26 cellular contexts compared by ENCODE assay signal in genomic region chr2:241393524-241394196, GRCh38. TPM values are rescaled to one million over a fixed set of nuclear protein-coding genes. Genes with fewer than 3 reads are reported as not detected.
DNase-seq lines count a peak whose midpoint lies in the region; ATAC-seq and TF ChIP-seq lines count a peak whose summit lies in the region.
"Had no signal": no experiment of that assay in that cellular context is flagged by ENCODE, and none has a peak within 500 bp of the region (broad histone marks: within the 10 kb centered on the region; RNA-seq: fewer than 3 reads in every experiment).

No MANE protein-coding gene starts in this region.

- H3K79me2 ChIP-seq in OCI-LY3 (ENCODE audit: low read length) = peaks cover 12% of the 10 kb centered on the region

- H3K4me2 ChIP-seq in OCI-LY3 (ENCODE audit: low read length) = peak overlapping the region; percentile 65
- H3K4me2 ChIP-seq: BLaER1 had no signal

- peaks cover 3% of the 10 kb centered on the region for H3K27me3 Mint-ChIP-seq in endothelial cell (ENCODE audit: unreplicated experiment)
- no peaks in the 10 kb centered on the region for H3K27me3 Mint-ChIP-seq in Calu3 (ENCODE audit: unreplicated experiment)
- no peaks in the 10 kb centered on the region for H3K27me3 Mint-ChIP-seq in CD8-positive, alpha-beta memory T cell
- H3K27me3 Mint-ChIP-seq: activated naive CD8-positive, alpha-beta T cell treated with anti-CD3 and anti-CD28 coated beads, Interleukin-2, amount 10 ng/mL, durations not matched to agents 7 days and 5 days; T-helper 17 cell had no signal

- no peaks in the 10 kb centered on the region for H3K36me3 Mint-ChIP-seq in endothelial cell (ENCODE audit: low read depth, unreplicated experiment)
- H3K36me3 Mint-ChIP-seq in Calu3 (ENCODE audit: insufficient read depth, unreplicated experiment) = peaks cover 9% of the 10 kb centered on the region
- peaks cover 4 to 15% (median 14%) of the 10 kb centered on the region in 3 donors for H3K36me3 Mint-ChIP-seq in CD8-positive, alpha-beta memory T cell

- no peaks in the 10 kb centered on the region for H3K27me3 ChIP-seq in OCI-LY3 (ENCODE audit: low read depth, low read length)
- H3K27me3 ChIP-seq in CD8-positive, alpha-beta memory T cell (ENCODE audit: insufficient read depth, low read length, poor library complexity, severe bottlenecking) = no peaks in the 10 kb centered on the region
- H3K27me3 ChIP-seq: BLaER1, ovary, right lobe of liver, suprapubic skin, upper lobe of right lung had no signal

- H3K27ac ChIP-seq in OCI-LY3 (ENCODE audit: low read length) = peak overlapping the region; percentile 58
- no peak overlapping the region for H3K27ac ChIP-seq in CD8-positive, alpha-beta memory T cell (ENCODE audit: low read depth, low read length)
- H3K27ac ChIP-seq: BLaER1, left ventricle myocardium inferior, ovary, right lobe of liver, RWPE1, SK-N-MC, suprapubic skin, upper lobe of right lung had no signal

- H4K20me1 ChIP-seq in OCI-LY3 (ENCODE audit: insufficient read depth, low read length) = 0 out of 2 replicates have a peak, but pooled peaks cover 7% of the 10 kb centered on the region

- H3K36me3 ChIP-seq in OCI-LY3 (replicated peaks; ENCODE audit: low read depth, low read length) = peaks cover 7% of the 10 kb centered on the region
- no peaks in the 10 kb centered on the region for H3K36me3 ChIP-seq in CD8-positive, alpha-beta memory T cell (ENCODE audit: insufficient read depth, low read length)
- H3K36me3 ChIP-seq: ovary, upper lobe of right lung had no signal

- no peak for ATAC-seq in activated CD4-positive, CD25-positive, alpha-beta regulatory T cell treated with anti-CD3 and anti-CD28 coated beads, Interleukin-2, amount 50 U/mL, for 24 hours
- ATAC-seq: activated CD8-positive, alpha-beta T cell treated with anti-CD3 and anti-CD28 coated beads, Interleukin-2, amount 10 ng/mL, durations not matched to agents 7 days and 5 days; right lobe of liver; T-helper 17 cell; upper lobe of right lung had no signal

- CTCF ChIA-PET in Calu3 (lab: Charles Lee) = interaction anchor here (2.3 kb wide), 1 partner anchor 19 kb away, joined by 7 read pairs; no protein-coding TSS in a partner anchor
- CTCF ChIA-PET in CD8-positive, alpha-beta memory T cell (lab: Charles Lee) = interaction anchor here (0.8 kb wide), 1 partner anchor 8 kb away, joined by 3 read pairs; no protein-coding TSS in a partner anchor

- peak overlapping the region; percentile 51 for H3K4me3 Mint-ChIP-seq in endothelial cell (ENCODE audit: unreplicated experiment)
- no peak overlapping the region for H3K4me3 Mint-ChIP-seq in Calu3 (ENCODE audit: low read depth, unreplicated experiment)
- no peak overlapping the region for H3K4me3 Mint-ChIP-seq in CD8-positive, alpha-beta memory T cell
- H3K4me3 Mint-ChIP-seq: activated CD8-positive, alpha-beta T cell treated with anti-CD3 and anti-CD28 coated beads, Interleukin-2, amount 10 ng/mL, durations not matched to agents 7 days and 5 days; activated naive CD8-positive, alpha-beta T cell treated with anti-CD3 and anti-CD28 coated beads, Interleukin-2, amount 10 ng/mL, durations not matched to agents 7 days and 5 days; T-helper 17 cell had no signal

- in situ Hi-C loops in GM13977 (cut with MboI; ENCODE audit: low pct_unique_long_range_greater_than_20kb, low sequenced_read_pairs, unreplicated experiment) = no loop called here

- POLR2A ChIA-PET in CD8-positive, alpha-beta memory T cell (lab: Charles Lee) = interaction anchor here (0.6 kb wide), 1 partner anchor 144 kb away, joined by 4 read pairs; no protein-coding TSS in a partner anchor

- no peak overlapping the region for H2AFZ ChIP-seq in OCI-LY3 (ENCODE audit: low read depth, low read length)

- TF ChIP-seq CTCF in GM13977 (IDR thresholded peaks at IDR 0.05; ENCODE audit: extremely low read depth, insufficient read depth, missing control alignments) = no peak
- TF ChIP-seq CTCF in OCI-LY3 (IDR thresholded peaks at IDR 0.05; ENCODE audit: low read depth, low read length) = no peak
- TF ChIP-seq CTCF in endothelial cell (IDR thresholded peaks at IDR 0.05; ENCODE audit: unreplicated experiment) = no peak
- no peak for TF ChIP-seq CTCF in Calu3 (IDR thresholded peaks at IDR 0.05; ENCODE audit: unreplicated experiment)

- DNase-seq in GM13977 (ENCODE audit: low spot score) (peak; percentile 32), endothelial cell (ENCODE audit: low spot score) (no peak), pons (ENCODE audit: low spot score) (peak; percentile 78), Calu3 (no peak)
- DNase-seq in CD8-positive, alpha-beta memory T cell = no peak
- DNase-seq: activated CD4-positive, alpha-beta T cell treated with anti-CD3 and anti-CD28 coated beads for 1 hour; activated CD8-positive, alpha-beta T cell treated with anti-CD3 and anti-CD28 coated beads, Interleukin-2, amount 10 ng/mL, durations not matched to agents 7 days and 5 days; activated naive CD8-positive, alpha-beta T cell treated with anti-CD3 and anti-CD28 coated beads, Interleukin-2, amount 10 ng/mL, durations not matched to agents 7 days and 5 days; cerebellar nuclear complex; EL; islet precursor cell; left ventricle myocardium inferior; NCI-H1436 treated with DMSO at 0.1 percent for 48 hours; NCI-H345; NCI-H748 treated with DMSO at 0.1 percent for 48 hours; ovary; right lobe of liver; stimulated activated CD4-positive, alpha-beta T cell treated with anti-CD3 and anti-CD28 coated beads, Interleukin-2, amount 100 ng/mL, for 48 hours; T-helper 17 cell; upper lobe of right lung had no signal

- no peaks in the 10 kb centered on the region for H3K9me3 Mint-ChIP-seq in endothelial cell (ENCODE audit: unreplicated experiment)
- no peaks in the 10 kb centered on the region for H3K9me3 Mint-ChIP-seq in Calu3 (ENCODE audit: low read depth, unreplicated experiment)
- no peaks in the 10 kb centered on the region for H3K9me3 Mint-ChIP-seq in CD8-positive, alpha-beta memory T cell
- H3K9me3 Mint-ChIP-seq: activated naive CD8-positive, alpha-beta T cell treated with anti-CD3 and anti-CD28 coated beads, Interleukin-2, amount 10 ng/mL, durations not matched to agents 7 days and 5 days had no signal

- peaks cover 27% of the 10 kb centered on the region for H3K4me1 ChIP-seq in OCI-LY3 (ENCODE audit: low read length)
- no peaks in the 10 kb centered on the region for H3K4me1 ChIP-seq in CD8-positive, alpha-beta memory T cell (ENCODE audit: insufficient read depth, low read length)
- H3K4me1 ChIP-seq: right lobe of liver, upper lobe of right lung had no signal

- H3K4me3 ChIP-seq in OCI-LY3 (ENCODE audit: low read length) = peak overlapping the region; percentile 30
- no peak overlapping the region for H3K4me3 ChIP-seq in CD8-positive, alpha-beta memory T cell (ENCODE audit: low read length)
- H3K4me3 ChIP-seq: BLaER1, left ventricle myocardium inferior, ovary, right lobe of liver, SK-N-MC, suprapubic skin, upper lobe of right lung had no signal

- no TSS peak for BruUV-seq in Calu3 (replicated peaks; lab: Mats Ljungman, UMichigan)

- H3K9me3 ChIP-seq in OCI-LY3 (ENCODE audit: insufficient read depth, low read length) = no peaks in the 10 kb centered on the region
- H3K9me3 ChIP-seq in CD8-positive, alpha-beta memory T cell (ENCODE audit: low read length) = no peaks in the 10 kb centered on the region
- H3K9me3 ChIP-seq: left ventricle myocardium inferior, ovary, right lobe of liver, suprapubic skin, upper lobe of right lung had no signal

- intact Hi-C loops in Calu3 (cut with micrococcal nuclease; ENCODE audit: unreplicated experiment) = loop anchor here (5.0 kb wide), 1 partner anchor 36 kb away; the partner anchor contains the start of gene FARP2

- H3K4me1 Mint-ChIP-seq in endothelial cell (ENCODE audit: unreplicated experiment) (no peaks in the 10 kb centered on the region), Calu3 (ENCODE audit: low read depth, unreplicated experiment) (peaks cover 19% of the 10 kb centered on the region)
- H3K4me1 Mint-ChIP-seq in CD8-positive, alpha-beta memory T cell = no peaks in the 10 kb centered on the region

- H3K9ac ChIP-seq in OCI-LY3 (ENCODE audit: low read length) = peak overlapping the region; percentile 15; the same call in 1 of the 2 replicates
- H3K9ac ChIP-seq: BLaER1 had no signal

- no peak overlapping the region for H3K27ac Mint-ChIP-seq in endothelial cell (ENCODE audit: unreplicated experiment)
- H3K27ac Mint-ChIP-seq in Calu3 (ENCODE audit: unreplicated experiment) = no peak overlapping the region
- H3K27ac Mint-ChIP-seq in CD8-positive, alpha-beta memory T cell = peak overlapping the region in 1 of 8 donors; percentile 29
- H3K27ac Mint-ChIP-seq: activated CD8-positive, alpha-beta T cell treated with anti-CD3 and anti-CD28 coated beads, Interleukin-2, amount 10 ng/mL, durations not matched to agents 7 days and 5 days; activated naive CD8-positive, alpha-beta T cell treated with anti-CD3 and anti-CD28 coated beads, Interleukin-2, amount 10 ng/mL, durations not matched to agents 7 days and 5 days; T-helper 17 cell had no signal

RNA-seq across cellular contexts. Expression of gene FARP2, which starts 37.6 kb away (rescaled TPM):
- total RNA-seq in endothelial cell (ENCODE audit: unreplicated experiment) (19.1 TPM), Calu3 (2022) (59.0 and 67.7 TPM in 2 replicates)
- 10 to 100 TPM; 32.8 to 36.0 TPM for total RNA-seq in CD8-positive, alpha-beta memory T cell
- polyA plus RNA-seq in CD8-positive, alpha-beta memory T cell = 10.4 TPM

Comparison
In these comparisons a context has a peak if more than half of its experiments do, and no peak if none do; other contexts are left out.
1. DNase-seq: peak in GM13977 (single experiment) and pons (single experiment); none in endothelial cell (single experiment), Calu3 (single experiment) and CD8-positive, alpha-beta memory T cell (0 of 5).